Comparison of ENCODE assay signal across 24 cellular contexts in the genomic region with DNA sequence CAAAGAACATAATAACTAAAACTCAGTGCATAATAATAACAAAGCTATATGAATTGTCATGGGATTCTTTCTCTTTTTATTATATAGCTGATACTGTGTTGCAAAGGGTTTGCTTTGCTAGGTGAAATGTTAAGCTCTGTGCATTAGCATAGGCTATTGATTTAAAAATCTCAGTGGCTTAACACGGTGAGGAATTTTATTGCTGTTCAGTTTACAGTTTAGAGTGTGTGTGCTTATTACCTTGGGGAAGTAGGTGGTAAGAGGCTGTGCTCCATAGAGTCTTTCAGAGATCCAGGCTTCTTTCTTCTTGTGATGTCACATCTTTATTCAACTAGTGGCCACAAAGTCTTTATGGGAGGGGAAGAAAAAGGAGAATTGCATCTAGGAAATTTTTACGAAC. TPM values are rescaled to one million over a fixed set of nuclear protein-coding genes. Genes with fewer than 3 reads are reported as not detected.
DNase-seq lines count a peak whose midpoint lies in the region; ATAC-seq and TF ChIP-seq lines count a peak whose summit lies in the region.
"Had no signal": no experiment of that assay in that cellular context is flagged by ENCODE, and none has a peak within 500 bp of the region (broad histone marks: within the 10 kb centered on the region; RNA-seq: fewer than 3 reads in every experiment).

No MANE protein-coding gene starts in this region.

- no peaks in the 10 kb centered on the region for H3K27me3 Mint-ChIP-seq in stimulated activated naive CD8-positive, alpha-beta T cell treated with anti-CD3 and anti-CD28 coated beads, Interleukin-15, amount 100 ng/mL, for 72 hours
- H3K27me3 Mint-ChIP-seq: CD4-positive, alpha-beta memory T cell; CD4-positive, CD25-positive, alpha-beta regulatory T cell had no signal

- TF ChIP-seq CTCF in HEK293 (tag by site-specific recombination; IDR thresholded peaks at IDR 0.05) (no peak), mucosa of descending colon (IDR thresholded peaks at IDR 0.05) (no peak), heart left ventricle (IDR thresholded peaks at IDR 0.05) (no peak)

- no peaks in the 10 kb centered on the region for H3K27me3 ChIP-seq in heart left ventricle
- H3K27me3 ChIP-seq: BE2C, BLaER1 had no signal

- POLR2A ChIA-PET in HEK293 (lab: Yijun Ruan, JAX) = interaction anchor here (1.0 kb wide), 1 partner anchor 12 kb away, joined by 3 read pairs; no protein-coding TSS in a partner anchor

- no peaks in the 10 kb centered on the region for H3K9me3 ChIP-seq in HEK293 (ENCODE audit: control insufficient read depth, insufficient read depth, low read depth, low read length)
- H3K9me3 ChIP-seq in mucosa of descending colon = no peaks in the 10 kb centered on the region
- peaks cover 0 to 3% (median 0%) of the 10 kb centered on the region in 12 donors for H3K9me3 ChIP-seq in heart left ventricle
- H3K9me3 ChIP-seq: BE2C, BLaER1 had no signal

- intact Hi-C loops in mucosa of descending colon (cut with DNase I, micrococcal nuclease) (no loop called here), heart left ventricle (cut with DNase I) (no loop called here)

- no peaks in the 10 kb centered on the region for H3K36me3 ChIP-seq in HEK293 (ENCODE audit: control insufficient read depth in 2 of 2, insufficient read depth in 1 of 2, low read length in 2 of 2)
- no peaks in the 10 kb centered on the region for H3K36me3 ChIP-seq in mucosa of descending colon (ENCODE audit: low read depth)
- H3K36me3 ChIP-seq in heart left ventricle = no peaks in the 10 kb centered on the region
- H3K36me3 ChIP-seq: BE2C had no signal

- ATAC-seq in mucosa of descending colon = peak; percentile 32
- ATAC-seq in heart left ventricle = no peak
- ATAC-seq in stimulated activated naive CD8-positive, alpha-beta T cell treated with anti-CD3 and anti-CD28 coated beads, Interleukin-15, amount 100 ng/mL, for 72 hours = no peak
- ATAC-seq: GM12878 had no signal

- no peak overlapping the region for H3K4me3 ChIP-seq in HEK293 (ENCODE audit: low read depth, low read length)
- no peak overlapping the region for H3K4me3 ChIP-seq in mucosa of descending colon
- H3K4me3 ChIP-seq in heart left ventricle = no peak overlapping the region
- H3K4me3 ChIP-seq: BLaER1, GM12878 had no signal

- peaks cover 9% of the 10 kb centered on the region for H3K4me1 Mint-ChIP-seq in stimulated activated naive CD8-positive, alpha-beta T cell treated with anti-CD3 and anti-CD28 coated beads, Interleukin-15, amount 100 ng/mL, for 72 hours
- H3K4me1 Mint-ChIP-seq: CD14-positive monocyte had no signal

- peaks cover 0 to 4% of the 10 kb centered on the region in 2 donors for H3K9me3 Mint-ChIP-seq in stimulated activated naive CD8-positive, alpha-beta T cell treated with anti-CD3 and anti-CD28 coated beads, Interleukin-15, amount 100 ng/mL, for 72 hours
- H3K9me3 Mint-ChIP-seq: CD8-positive, alpha-beta memory T cell had no signal

- CTCF ChIA-PET in HEK293 (lab: Yijun Ruan, JAX) = interaction anchor here (0.6 kb wide), 1 partner anchor 122 kb away, joined by 4 read pairs; no protein-coding TSS in a partner anchor

- DNase-seq in DMS79 treated with DMSO at 0.1 percent for 48 hours (lab: John Stamatoyannopoulos, UW) = peak; percentile 46
- DNase-seq in mucosa of descending colon = no peak
- no peak for DNase-seq in activated CD4-positive, alpha-beta T cell treated with anti-CD3 and anti-CD28 coated beads, Interleukin-2, amount 50 U/mL, for 48 hours
- no peak for DNase-seq in heart left ventricle
- DNase-seq in stimulated activated naive CD8-positive, alpha-beta T cell treated with anti-CD3 and anti-CD28 coated beads, Interleukin-15, amount 100 ng/mL, for 72 hours = no peak
- DNase-seq in HuH-7 (ENCODE audit: low spot score) = no peak
- DNase-seq: 8988T; ACHN; BE2C; C1 segment of cervical spinal cord; CD4-positive, alpha-beta memory T cell; CD4-positive, CD25-positive, alpha-beta regulatory T cell; CD8-positive, alpha-beta memory T cell; COR-L47; DMS 273 treated with DMSO at 0.1 percent for 48 hours; DMS153; DMS53; DND-41; EL; GDM1 had no signal

- H3K4me1 ChIP-seq in HEK293 (ENCODE audit: control insufficient read depth, insufficient read depth, low read length) (no peaks in the 10 kb centered on the region), mucosa of descending colon (ENCODE audit: low read depth) (peaks cover 5% of the 10 kb centered on the region), heart left ventricle (peaks cover 0 to 18% (median 7%) of the 10 kb centered on the region in 12 donors)
- H3K4me1 ChIP-seq: BE2C had no signal

- peak overlapping the region in 1 of 2 donors; percentile 50 for H3K27ac Mint-ChIP-seq in stimulated activated naive CD8-positive, alpha-beta T cell treated with anti-CD3 and anti-CD28 coated beads, Interleukin-15, amount 100 ng/mL, for 72 hours
- H3K27ac Mint-ChIP-seq: CD14-positive monocyte; CD4-positive, alpha-beta memory T cell; CD4-positive, CD25-positive, alpha-beta regulatory T cell; CD8-positive, alpha-beta memory T cell had no signal

- WGBS in heart left ventricle, 4 donors = 88 to 98% (median 95%) methylated on average over 2 of the region's 2 CpGs

- H3K27ac ChIP-seq in HEK293 (ENCODE audit: extremely low read depth, low read depth, low read length) (no peak overlapping the region), heart left ventricle (no peak overlapping the region)
- H3K27ac ChIP-seq: BLaER1 had no signal

- no peak overlapping the region for H3K4me3 Mint-ChIP-seq in stimulated activated naive CD8-positive, alpha-beta T cell treated with anti-CD3 and anti-CD28 coated beads, Interleukin-15, amount 100 ng/mL, for 72 hours
- H3K4me3 Mint-ChIP-seq: CD14-positive monocyte; CD4-positive, CD25-positive, alpha-beta regulatory T cell; CD8-positive, alpha-beta memory T cell had no signal

- TF ChIP-seq POLR2A in heart left ventricle (IDR thresholded peaks at IDR 0.05) = no peak

TF ChIP-seq in HEK293, 187 proteins besides CTCF, POLR2A, EP300 and RAD21:
- TF ChIP-seq ZNF274 (IDR thresholded peaks at IDR 0.05; ENCODE audit: low read length) = no peak
- TF ChIP-seq ZNF274 (tag by site-specific recombination; IDR thresholded peaks at IDR 0.05; ENCODE audit: borderline replicate concordance) = no peak
- TF ChIP-seq RBAK (tag by site-specific recombination; IDR thresholded peaks at IDR 0.05) = no peak
- TF ChIP-seq SCRT2 (tag by site-specific recombination; IDR thresholded peaks at IDR 0.05) = 0 out of 2 replicates have a peak, but pooled peaks have one; percentile 14
- no peak for TF ChIP-seq ZNF366 (tag by site-specific recombination; conservative IDR thresholded peaks at IDR 0.05)
- no peak for TF ChIP-seq ZNF558 (tag by site-specific recombination; IDR thresholded peaks at IDR 0.05)

RNA-seq across cellular contexts. Expression of a gene that starts 55.7 kb away (rescaled TPM):
- total RNA-seq in mucosa of descending colon = 100 to 1,000 TPM in 1 of 3 donors, 10 to 100 TPM in 2; 57.7 to 105 (median 89.4) TPM
- total RNA-seq in heart left ventricle = 10 to 100 TPM in 1 of 9 donors, 1 to 10 TPM in 8; 1.2 to 11.2 (median 3.6) TPM
- polyA plus RNA-seq in heart left ventricle = 1 to 10 TPM; 2.0 to 2.5 TPM

Comparison
In these comparisons a context has a peak if more than half of its experiments do, and no peak if none do; other contexts are left out.
1. RNA of a gene that starts 55.7 kb away (total RNA-seq): 57.7 to 105 TPM in mucosa of descending colon; 1.2 to 11.2 TPM in heart left ventricle; every median in the first group is over 4 times any median in the second.